In genomic region chr12:107518868-107519267, GRCh38 we compare ENCODE assay signal across 26 cellular contexts.
"Had no signal": no experiment of that assay in that cellular context is flagged by ENCODE, and none has a peak within 500 bp of the region (broad histone marks: within the 10 kb centered on the region; RNA-seq: fewer than 3 reads in every experiment).

No MANE protein-coding gene starts in this region.

- H3K4me1 ChIP-seq: adrenal gland had no signal

- H3K27ac Mint-ChIP-seq: activated CD4-positive, alpha-beta memory T cell treated with anti-CD3 and anti-CD28 coated beads for 36 hours; activated CD4-positive, alpha-beta T cell treated with anti-CD3 and anti-CD28 coated beads, Interleukin-2, amount 10 ng/mL, durations not matched to agents 7 days and 5 days; activated naive CD8-positive, alpha-beta T cell treated with anti-CD3 and anti-CD28 coated beads, Interleukin-2, amount 10 ng/mL, durations not matched to agents 7 days and 5 days; activated T-cell treated with anti-CD3 and anti-CD28 coated beads, Interleukin-2, amount 50 U/mL, for 72 hours; activated T-helper 2 cell treated with anti-CD3 and anti-CD28 coated beads, Interferon-gamma antibody, Interleukin-2, Interleukin-4, amounts not matched to agents 10 μg/mL and 5 μg/mL and 100 μg/mL, durations not matched to agents 14 hours and 24 hours and 36 hours; T-helper 2 cell treated with Interferon-gamma antibody and Interleukin-4, amounts not matched to agents 5 μg/mL and 100 μg/mL, for 36 hours; WTC11 had no signal

- DNase-seq: activated CD4-positive, alpha-beta memory T cell treated with anti-CD3 and anti-CD28 coated beads for 36 hours; activated CD4-positive, alpha-beta T cell treated with anti-CD3 and anti-CD28 coated beads, Interleukin-2, amount 10 ng/mL, durations not matched to agents 7 days and 5 days; activated CD8-positive, alpha-beta memory T cell treated with anti-CD3 and anti-CD28 coated beads, Interleukin-2, amount 50 U/mL, for 4 hours; activated gamma-delta T cell treated with Interleukin-2 at 50 U/mL for 16 hours; activated naive CD4-positive, alpha-beta T cell treated with anti-CD3 and anti-CD28 coated beads, Interleukin-2, amount 50 U/mL, for 16 hours; activated naive CD8-positive, alpha-beta T cell treated with anti-CD3 and anti-CD28 coated beads, Interleukin-2, amount 10 ng/mL, durations not matched to agents 7 days and 5 days; activated T-cell treated with anti-CD3 and anti-CD28 coated beads, Interleukin-2, amount 50 U/mL, for 72 hours; adrenal gland; anterior cingulate cortex; central memory CD4-positive, alpha-beta T cell; KG1; MG63; NCI-H1105 treated with DMSO at 0.1 percent for 48 hours; NCI-H1436 treated with DMSO at 0.1 percent for 48 hours; NCI-H187; NCI-H2081; NCI-H510A treated with DMSO at 0.1 percent for 48 hours; NCI-H69; PC-3; SHP77; SW 1271 had no signal

- H3K4me3 ChIP-seq: adrenal gland, MG63, SJSA1 had no signal

- H3K27me3 Mint-ChIP-seq: activated CD4-positive, alpha-beta memory T cell treated with anti-CD3 and anti-CD28 coated beads for 36 hours; activated CD4-positive, alpha-beta T cell treated with anti-CD3 and anti-CD28 coated beads, Interleukin-2, amount 10 ng/mL, durations not matched to agents 7 days and 5 days; activated naive CD8-positive, alpha-beta T cell treated with anti-CD3 and anti-CD28 coated beads, Interleukin-2, amount 10 ng/mL, durations not matched to agents 7 days and 5 days had no signal

- H3K27me3 ChIP-seq: adrenal gland, MG63, SJSA1 had no signal

- ATAC-seq: activated T-cell treated with anti-CD3 and anti-CD28 coated beads, Interleukin-2, amount 50 U/mL, for 72 hours; PC-3; SK-N-SH treated with all-trans-retinoic acid at 6 μM for 48 hours; WTC11 had no signal

- H3K36me3 ChIP-seq: adrenal gland, MG63, SJSA1 had no signal

- H3K27ac ChIP-seq: adrenal gland, SJSA1 had no signal

- H3K36me3 Mint-ChIP-seq: WTC11 had no signal

- H3K9me3 ChIP-seq: adrenal gland, MG63 had no signal

- H3K4me3 Mint-ChIP-seq: activated CD4-positive, alpha-beta memory T cell treated with anti-CD3 and anti-CD28 coated beads for 36 hours; activated CD4-positive, alpha-beta T cell treated with anti-CD3 and anti-CD28 coated beads, Interleukin-2, amount 10 ng/mL, durations not matched to agents 7 days and 5 days; activated naive CD8-positive, alpha-beta T cell treated with anti-CD3 and anti-CD28 coated beads, Interleukin-2, amount 10 ng/mL, durations not matched to agents 7 days and 5 days; activated T-cell treated with anti-CD3 and anti-CD28 coated beads, Interleukin-2, amount 50 U/mL, for 72 hours; T-helper 2 cell treated with Interferon-gamma antibody and Interleukin-4, amounts not matched to agents 5 μg/mL and 100 μg/mL, for 36 hours; WTC11 had no signal
